ENCODE assay signal across 9 cellular contexts in the genomic region with DNA sequence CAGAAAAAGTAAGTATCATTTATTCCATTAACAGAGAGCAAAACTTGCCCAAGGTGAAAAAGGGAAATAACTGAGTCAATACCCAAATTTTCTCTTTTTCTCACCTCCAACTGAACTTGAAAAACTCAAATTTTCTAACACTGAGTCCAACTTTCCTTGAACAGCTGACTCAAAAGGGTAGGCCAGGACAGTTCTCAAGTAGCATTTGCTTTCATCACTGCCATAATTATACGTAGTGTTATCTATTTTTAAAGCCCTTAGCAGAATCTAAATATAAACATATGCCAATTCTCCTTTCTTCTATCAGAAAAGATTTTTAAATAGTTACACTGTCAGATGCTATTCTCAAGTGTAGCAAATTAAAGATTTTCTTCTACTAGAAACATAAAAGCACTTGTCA. TPM values are rescaled to one million over a fixed set of nuclear protein-coding genes. Genes with fewer than 3 reads are reported as not detected.
DNase-seq lines count a peak whose midpoint lies in the region; ATAC-seq and TF ChIP-seq lines count a peak whose summit lies in the region.
"Had no signal": no experiment of that assay in that cellular context is flagged by ENCODE, and none has a peak within 500 bp of the region (broad histone marks: within the 10 kb centered on the region; RNA-seq: fewer than 3 reads in every experiment).

No MANE protein-coding gene starts in this region.

- no peaks in the 10 kb centered on the region for H3K27me3 ChIP-seq in DND-41 (ENCODE audit: insufficient read depth, low read length, poor library complexity)
- H3K27me3 ChIP-seq in brain microvascular endothelial cell (replicated peaks), result no peaks in the 10 kb centered on the region

- peak overlapping the region; percentile 91 for H3K27ac Mint-ChIP-seq in central memory CD8-positive, alpha-beta T cell (ENCODE audit: low read depth)
- no peak overlapping the region for H3K27ac Mint-ChIP-seq in nephron

- H3K9ac ChIP-seq in DND-41 (ENCODE audit: low read depth, low read length), result no peak overlapping the region

- H3K27me3 Mint-ChIP-seq in central memory CD8-positive, alpha-beta T cell, result no peaks in the 10 kb centered on the region
- no peaks in the 10 kb centered on the region for H3K27me3 Mint-ChIP-seq in nephron (ENCODE audit: low read depth)

- in situ Hi-C loops in brain microvascular endothelial cell (cut with HindIII; ENCODE audit: low pct_ligation_motif_present, low sequenced_read_pairs), result no loop called here

- H3K27ac ChIP-seq in DND-41 (ENCODE audit: low read length) (no peak overlapping the region), brain microvascular endothelial cell (no peak overlapping the region)

- H3K9me3 ChIP-seq in DND-41 (ENCODE audit: insufficient read depth, low read length, severe bottlenecking), result no peaks in the 10 kb centered on the region

- H3K36me3 ChIP-seq in DND-41 (ENCODE audit: insufficient read depth, low read length) (peaks cover 32% of the 10 kb centered on the region), brain microvascular endothelial cell (replicated peaks) (peaks cover 15% of the 10 kb centered on the region)

- ATAC-seq in DND-41 (ENCODE audit: insufficient read depth, low read depth) (no peak), GM21423 (IDR thresholded peaks at IDR 0.05; ENCODE audit: unreplicated experiment) (no peak)
- no peak for ATAC-seq in central memory CD8-positive, alpha-beta T cell (replicated peaks; ENCODE audit: extremely low read depth, poor library complexity, severe bottlenecking)

- H3K36me3 Mint-ChIP-seq in central memory CD8-positive, alpha-beta T cell (ENCODE audit: insufficient read depth), result peaks cover 39% of the 10 kb centered on the region
- peaks cover 67% of the 10 kb centered on the region for H3K36me3 Mint-ChIP-seq in nephron (ENCODE audit: low read depth)

- DNase-seq in DND-41 (no peak), LHCN-M2 (ENCODE audit: low read depth) (peak; percentile 22), brain microvascular endothelial cell (no peak), NCI-H526 (lab: John Stamatoyannopoulos, UW) (no peak), NK-92 (lab: John Stamatoyannopoulos, UW; ENCODE audit: unreplicated experiment) (no peak)
- DNase-seq in central memory CD8-positive, alpha-beta T cell (ENCODE audit: low spot score in 2 of 2), result no peak
- DNase-seq: MM.1S had no signal

- peak overlapping the region; percentile 82 for H3K4me2 ChIP-seq in DND-41 (ENCODE audit: insufficient read depth, low read length)

- peaks cover 80% of the 10 kb centered on the region for H3K4me1 ChIP-seq in DND-41 (ENCODE audit: insufficient read depth, low read length)

- peaks cover 28% of the 10 kb centered on the region for H4K20me1 ChIP-seq in DND-41 (ENCODE audit: insufficient read depth, low read length)

- peak overlapping the region; percentile 32 for H3K4me3 Mint-ChIP-seq in central memory CD8-positive, alpha-beta T cell
- H3K4me3 Mint-ChIP-seq in nephron, result peak overlapping the region in 2 of 3 experiments; percentile 5 to 30

- TF ChIP-seq CTCF in DND-41 (IDR thresholded peaks at IDR 0.05; ENCODE audit: borderline replicate concordance, extremely low read depth, low read length, poor library complexity, severe bottlenecking) (no peak), nephron (IDR thresholded peaks at IDR 0.05; ENCODE audit: unreplicated experiment in 3 of 3) (no peak), brain microvascular endothelial cell (IDR thresholded peaks at IDR 0.05; ENCODE audit: low read depth, low read length, missing control alignments) (no peak)

- H3K9me3 Mint-ChIP-seq in central memory CD8-positive, alpha-beta T cell, result no peaks in the 10 kb centered on the region
- H3K9me3 Mint-ChIP-seq in nephron, result peaks cover 12% of the 10 kb centered on the region

- H3K4me3 ChIP-seq in DND-41 (ENCODE audit: low read depth in 1 of 2, low read length in 2 of 2) (peak overlapping the region in 1 of 2 experiments; percentile 89; a peak in 1 of 4 replicates), brain microvascular endothelial cell (ENCODE audit: low read depth, low read length) (no peak overlapping the region)

- no peak overlapping the region for H2AFZ ChIP-seq in DND-41 (ENCODE audit: low read depth, low read length)

- H3K4me1 Mint-ChIP-seq in central memory CD8-positive, alpha-beta T cell, result peaks cover 63% of the 10 kb centered on the region
- H3K4me1 Mint-ChIP-seq in nephron, result peaks cover 54% of the 10 kb centered on the region

- peaks cover 84% of the 10 kb centered on the region for H3K79me2 ChIP-seq in DND-41 (ENCODE audit: insufficient read depth, low read length)

RNA-seq across cellular contexts. Expression of gene N4BP2L2, which starts 3.5 kb away (rescaled TPM):
- 111 and 147 TPM in 2 replicates for total RNA-seq in LHCN-M2 (2014; rRNA removed)
- polyA plus RNA-seq in LHCN-M2 (2012), result 15.9 TPM

RNA-seq across cellular contexts. Expression of gene PDS5B, which starts 51.1 kb away (rescaled TPM):
- total RNA-seq in LHCN-M2 (2014; rRNA removed), result 14.1 and 19.9 TPM in 2 replicates
- 6.9 TPM for polyA plus RNA-seq in LHCN-M2 (2012)
